Comparison of ENCODE assay signal across 1 cellular context in the genomic region with DNA sequence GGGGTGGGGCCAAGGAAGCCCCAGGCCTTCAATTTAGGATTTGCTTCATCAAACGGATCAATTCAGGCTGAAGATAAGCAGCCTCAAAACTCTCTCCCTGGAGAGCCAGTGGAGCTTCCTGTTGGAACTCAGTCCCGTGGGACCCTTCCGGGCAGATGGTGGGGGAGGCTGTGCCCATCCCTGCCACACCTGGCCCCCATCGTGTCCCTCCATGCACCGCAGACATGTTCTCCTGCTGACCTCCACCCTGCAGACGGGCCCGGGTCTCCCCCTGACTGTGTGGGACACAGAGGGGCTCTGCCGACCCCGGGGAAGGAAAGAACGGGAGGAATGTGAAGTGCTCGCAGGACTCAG.
TF ChIP-seq lines count a peak whose summit lies in the region.

No MANE protein-coding gene starts in this region.

TF ChIP-seq in IMR-90, 13 proteins besides CTCF, POLR2A, EP300 and RAD21 (continued from another document):
- TF ChIP-seq USF2 (IDR thresholded peaks at IDR 0.05; ENCODE audit: low read depth, low read length) (no peak), NFE2L2 (IDR thresholded peaks at IDR 0.05; ENCODE audit: low read depth, low read length) (no peak), MAFK (IDR thresholded peaks at IDR 0.05; ENCODE audit: low read depth, low read length) (no peak), FOS (IDR thresholded peaks at IDR 0.05; ENCODE audit: low read depth, low read length) (no peak)
